5 cellular contexts compared by ENCODE assay signal in genomic region chr3:139591186-139591585, GRCh38. TPM values are rescaled to one million over a fixed set of nuclear protein-coding genes. Genes with fewer than 3 reads are reported as not detected.
"Had no signal": no experiment of that assay in that cellular context is flagged by ENCODE, and none has a peak within 500 bp of the region (broad histone marks: within the 10 kb centered on the region; RNA-seq: fewer than 3 reads in every experiment).

No MANE protein-coding gene starts in this region.

RNA-seq across cellular contexts. Expression of gene RBP1, which starts 51.6 kb away (rescaled TPM):
- total RNA-seq: LHCN-M2, MCF 10A, NCI-H460, PC-3, SK-MEL-5 had no signal
